8 cellular contexts compared by ENCODE assay signal in genomic region chr4:84583871-84584373, GRCh38. TPM values are rescaled to one million over a fixed set of nuclear protein-coding genes. Genes with fewer than 3 reads are reported as not detected.
DNase-seq lines count a peak whose midpoint lies in the region; ATAC-seq and TF ChIP-seq lines count a peak whose summit lies in the region.

No MANE protein-coding gene starts in this region.

- WGBS in mesenchymal stem cell, result 36% methylated on average over 6 of the region's 15 CpGs

- no peak overlapping the region for H2BK12ac ChIP-seq in mesenchymal stem cell (ENCODE audit: low read length in 2 of 2)

- peak; percentile 19; the same call in 1 of the 2 replicates for TF ChIP-seq CTCF in C4-2B (conservative IDR thresholded peaks at IDR 0.05)
- TF ChIP-seq CTCF in brain microvascular endothelial cell (IDR thresholded peaks at IDR 0.05; ENCODE audit: low read depth, low read length, missing control alignments), result no peak

- H3K9me3 ChIP-seq in HUES48 (ENCODE audit: control insufficient read depth, insufficient read depth, low read length) (peaks cover 10% of the 10 kb centered on the region), mesenchymal stem cell (ENCODE audit: control insufficient read depth, low read length) (no peaks in the 10 kb centered on the region)

- H2BK120ac ChIP-seq in mesenchymal stem cell (ENCODE audit: low read depth, low read length), result no peak overlapping the region

- no peak overlapping the region for H3K18ac ChIP-seq in mesenchymal stem cell (ENCODE audit: low read depth in 1 of 2, low read length in 2 of 2)

- in situ Hi-C loops in brain microvascular endothelial cell (cut with HindIII; ENCODE audit: low pct_ligation_motif_present, low sequenced_read_pairs), result no loop called here

- H4K8ac ChIP-seq in mesenchymal stem cell (ENCODE audit: low read length), result no peak overlapping the region

- H2BK15ac ChIP-seq in mesenchymal stem cell (ENCODE audit: low read depth, poor library complexity, severe bottlenecking), result no peak overlapping the region

- peak overlapping the region; percentile 62 for H3K9ac ChIP-seq in HUES48 (ENCODE audit: low read depth, low read length)
- H3K9ac ChIP-seq in mesenchymal stem cell (ENCODE audit: low read length), result peak overlapping the region; percentile 64

- H2AFZ ChIP-seq in mesenchymal stem cell (ENCODE audit: low read depth, low read length), result peak overlapping the region; percentile 98

- ATAC-seq in HG03175 (IDR thresholded peaks at IDR 0.05; ENCODE audit: unreplicated experiment) (no peak), GM18858 (IDR thresholded peaks at IDR 0.05; ENCODE audit: unreplicated experiment) (no peak)

- H3K4me3 ChIP-seq in HUES48 (ENCODE audit: low read depth, low read length) (peak overlapping the region; percentile 85), brain microvascular endothelial cell (ENCODE audit: low read depth, low read length) (peak overlapping the region; percentile 60), mesenchymal stem cell (ENCODE audit: insufficient read depth in 1 of 2, low read depth in 1 of 2, low read length in 2 of 2) (peak overlapping the region; percentile 80 to 81)

- H2AK5ac ChIP-seq in mesenchymal stem cell (ENCODE audit: low read length, severe bottlenecking), result no peak overlapping the region

- H3K23ac ChIP-seq in mesenchymal stem cell (ENCODE audit: low read length in 2 of 2), result no peak overlapping the region

- H3K27ac ChIP-seq in C4-2B, result peak overlapping the region; percentile 88
- peak overlapping the region; percentile 83 for H3K27ac ChIP-seq in HUES48 (ENCODE audit: low read depth, low read length)
- no peak overlapping the region for H3K27ac ChIP-seq in brain microvascular endothelial cell
- H3K27ac ChIP-seq in mesenchymal stem cell (ENCODE audit: low read length, poor library complexity, severe bottlenecking), result no peak overlapping the region

- peak overlapping the region; percentile 100 for H3K4me2 ChIP-seq in mesenchymal stem cell (ENCODE audit: low read length, poor library complexity, severe bottlenecking)

- no peak overlapping the region for H4K91ac ChIP-seq in mesenchymal stem cell (ENCODE audit: low read length)

- no peak overlapping the region for H2BK5ac ChIP-seq in mesenchymal stem cell (ENCODE audit: low read depth, low read length, poor library complexity, severe bottlenecking)

- H3K4me1 ChIP-seq in HUES48 (ENCODE audit: control insufficient read depth, insufficient read depth, low read length), result peaks cover 47% of the 10 kb centered on the region
- peaks cover 8% of the 10 kb centered on the region for H3K4me1 ChIP-seq in mesenchymal stem cell (ENCODE audit: control insufficient read depth, insufficient read depth, low read depth, low read length)

- H3K14ac ChIP-seq in mesenchymal stem cell (ENCODE audit: low read length in 2 of 2), result peak overlapping the region in 1 of 2 experiments; percentile 2

- no peak overlapping the region for H3K4ac ChIP-seq in mesenchymal stem cell (ENCODE audit: low read depth in 1 of 2, low read length in 2 of 2)

- H3K36me3 ChIP-seq in HUES48 (ENCODE audit: control insufficient read depth, insufficient read depth, low read length), result no peaks in the 10 kb centered on the region
- H3K36me3 ChIP-seq in brain microvascular endothelial cell (replicated peaks), result no peaks in the 10 kb centered on the region
- H3K36me3 ChIP-seq in mesenchymal stem cell (ENCODE audit: control insufficient read depth in 1 of 2, insufficient read depth in 2 of 2, low read depth in 1 of 2, low read length in 2 of 2), result no peaks in the 10 kb centered on the region

- H3K27me3 ChIP-seq in HUES48 (ENCODE audit: control insufficient read depth, insufficient read depth, low read length), result peaks cover 18% of the 10 kb centered on the region
- no peaks in the 10 kb centered on the region for H3K27me3 ChIP-seq in brain microvascular endothelial cell (replicated peaks)
- H3K27me3 ChIP-seq in mesenchymal stem cell (ENCODE audit: control insufficient read depth in 1 of 2, insufficient read depth in 1 of 2, low read length in 2 of 2), result peaks cover 21 to 36% of the 10 kb centered on the region in 2 experiments

- DNase-seq in brain microvascular endothelial cell (no peak), mesenchymal stem cell (peak; percentile 8), pons (ENCODE audit: low spot score) (no peak), middle frontal gyrus (ENCODE audit: extremely low spot score, low spot score) (no peak)

- H3K79me1 ChIP-seq in mesenchymal stem cell (replicated peaks; ENCODE audit: low read length, poor library complexity, severe bottlenecking), result no peaks in the 10 kb centered on the region

RNA-seq across cellular contexts. Expression of gene CDS1, which starts 1.0 kb away (rescaled TPM):
- 0.17 TPM for polyA plus RNA-seq in mesenchymal stem cell (2013, experiment 1 of 2)
- 0.16 TPM for polyA plus RNA-seq in mesenchymal stem cell (2013, experiment 2 of 2)

Comparison
In these comparisons a context has a peak if more than half of its experiments do, and no peak if none do; other contexts are left out.
1. H3K27ac ChIP-seq: peak in C4-2B (single experiment) and HUES48 (single experiment); none in brain microvascular endothelial cell (single experiment) and mesenchymal stem cell (single experiment).
2. Peak in every context shown above with its lines, with median percentiles within 50 percentile points of each other: H3K4me3 ChIP-seq.